1 cellular context compared by ENCODE assay signal in genomic region chr1:120850531-120851421, GRCh38.
A peak's percentile ranks its signal among the peaks of the same experiment; 100 is the strongest.
TF ChIP-seq lines count a peak whose summit lies in the region.
"Not testable (repeated sequence)": the region's sequence is repeated elsewhere in the genome, so short reads cannot be mapped to it uniquely, and the experiment has no call there.

No MANE protein-coding gene starts in this region.

TF ChIP-seq in HepG2, 621 proteins besides CTCF, POLR2A, EP300 and RAD21 (continued from another document and continues in another):
- peak; percentile 57 for TF ChIP-seq YY1 (IDR thresholded peaks at IDR 0.05; ENCODE audit: insufficient read depth, insufficient replicate concordance, low read depth, low read length)
- TF ChIP-seq ZNF281 (CRISPR knock-in tag; IDR thresholded peaks at IDR 0.05; ENCODE audit: borderline replicate concordance): peak; percentile 31; the same call in 1 of the 2 replicates
- peak; percentile 24 for TF ChIP-seq MED13 (CRISPR knock-in tag; IDR thresholded peaks at IDR 0.05)
- peak; percentile 81 for TF ChIP-seq MAFF (IDR thresholded peaks at IDR 0.05; ENCODE audit: low read depth, low read length)
- peak; percentile 38; the same call in 1 of the 2 replicates for TF ChIP-seq CREB1 (IDR thresholded peaks at IDR 0.05)
- peak; percentile 76 for TF ChIP-seq CREB1 (CRISPR knock-in tag; IDR thresholded peaks at IDR 0.05)
- 0 out of 2 replicates have a peak, but pooled peaks have one; percentile 20 for TF ChIP-seq FOSL2 (CRISPR knock-in tag; IDR thresholded peaks at IDR 0.05)
- peak; percentile 76; the same call in 1 of the 2 replicates for TF ChIP-seq MED1 (CRISPR knock-in tag; IDR thresholded peaks at IDR 0.05)
- TF ChIP-seq ARID5B (CRISPR knock-in tag; IDR thresholded peaks at IDR 0.05): 0 out of 2 replicates have a peak, but pooled peaks have one; percentile 10
- 0 out of 4 replicates have a peak, but pooled peaks of 1 of the 2 experiments have one; percentile 37 for TF ChIP-seq HMGXB4 (CRISPR knock-in tag; IDR thresholded peaks at IDR 0.05; ENCODE audit: borderline replicate concordance in 1 of 2, low read depth in 1 of 2)
- TF ChIP-seq MAZ (IDR thresholded peaks at IDR 0.05; ENCODE audit: borderline replicate concordance, low read depth, low read length): 0 out of 2 replicates have a peak, but pooled peaks have one; percentile 24
- not testable (repeated sequence) for TF ChIP-seq MAZ (CRISPR knock-in tag; IDR thresholded peaks at IDR 0.05; ENCODE audit: low read depth)
- 0 out of 2 replicates have a peak, but pooled peaks have one; percentile 22 for TF ChIP-seq TFE3 (CRISPR knock-in tag; IDR thresholded peaks at IDR 0.05)
- TF ChIP-seq ZC3H4 (CRISPR knock-in tag; IDR thresholded peaks at IDR 0.05; ENCODE audit: borderline replicate concordance): peak; percentile 98; the same call in 1 of the 2 replicates
- 0 out of 2 replicates have a peak, but pooled peaks have one; percentile 22 for TF ChIP-seq ZHX1 (CRISPR knock-in tag; IDR thresholded peaks at IDR 0.05; ENCODE audit: low read depth)
- TF ChIP-seq POLR2G (IDR thresholded peaks at IDR 0.05; ENCODE audit: low read depth, low read length): peak; percentile 91
- peak; percentile 96 for TF ChIP-seq GATA4 (IDR thresholded peaks at IDR 0.05; ENCODE audit: borderline replicate concordance, low read depth)
- TF ChIP-seq THAP11 (CRISPR knock-in tag; IDR thresholded peaks at IDR 0.05): 0 out of 2 replicates have a peak, but pooled peaks have one; percentile 16
- peak; percentile 15; the same call in 1 of the 2 replicates for TF ChIP-seq ISL2 (CRISPR knock-in tag; IDR thresholded peaks at IDR 0.05)
- peak; percentile 51; the same call in 1 of the 2 replicates for TF ChIP-seq SRF (IDR thresholded peaks at IDR 0.05; ENCODE audit: low read depth, low read length)
- peak; percentile 21; the same call in 1 of the 2 replicates for TF ChIP-seq KLF6 (CRISPR knock-in tag; IDR thresholded peaks at IDR 0.05)
- TF ChIP-seq SAP130 (CRISPR knock-in tag; IDR thresholded peaks at IDR 0.05; ENCODE audit: low read depth): 0 out of 2 replicates have a peak, but pooled peaks have one; percentile 26
- TF ChIP-seq PRDM10 (CRISPR knock-in tag; IDR thresholded peaks at IDR 0.05; ENCODE audit: low read depth): 0 out of 2 replicates have a peak, but pooled peaks have one; percentile 38
- TF ChIP-seq ATF4 (CRISPR knock-in tag; IDR thresholded peaks at IDR 0.05): peak in 1 of 2 experiments; percentile 95; a peak in 2 of 4 replicates
- peak; percentile 87 for TF ChIP-seq RBM22 (optimal IDR thresholded peaks at IDR 0.05; ENCODE audit: low read length)
- peak; percentile 23; the same call in 1 of the 2 replicates for TF ChIP-seq KDM2A (CRISPR knock-in tag; IDR thresholded peaks at IDR 0.05; ENCODE audit: borderline replicate concordance, low read depth)
